ENCODE assay signal across 2 cellular contexts in genomic region chr6:583639-584038, GRCh38.
TF ChIP-seq lines count a peak whose summit lies in the region.

No MANE protein-coding gene starts in this region.

TF ChIP-seq in GM23338, 12 proteins besides CTCF, POLR2A, EP300 and RAD21 (continued from another document):
- TF ChIP-seq ETS1 (IDR thresholded peaks at IDR 0.05) (no peak), EZH2phosphoT487 (IDR thresholded peaks at IDR 0.05; ENCODE audit: unreplicated experiment) (no peak), CREB1 (CRISPR knock-in tag; IDR thresholded peaks at IDR 0.05; ENCODE audit: low read depth) (no peak), ZNF114 (CRISPR knock-in tag; IDR thresholded peaks at IDR 0.05) (no peak), ZNF331 (CRISPR knock-in tag; IDR thresholded peaks at IDR 0.05; ENCODE audit: low read depth) (no peak), EZH2 (IDR thresholded peaks at IDR 0.05; ENCODE audit: low read depth, unreplicated experiment) (no peak), REST (IDR thresholded peaks at IDR 0.05; ENCODE audit: unreplicated experiment) (no peak), ZNF462 (CRISPR knock-in tag; IDR thresholded peaks at IDR 0.05) (no peak), NANOG (IDR thresholded peaks at IDR 0.05; ENCODE audit: borderline replicate concordance) (no peak), STAT1 (IDR thresholded peaks at IDR 0.05; ENCODE audit: unreplicated experiment) (no peak), JUNB (IDR thresholded peaks at IDR 0.05; ENCODE audit: unreplicated experiment) (no peak)

TF ChIP-seq in IMR-90, 13 proteins besides CTCF, POLR2A, EP300 and RAD21 (continued from another document):
- no peak for TF ChIP-seq BHLHE40 (IDR thresholded peaks at IDR 0.05; ENCODE audit: low read depth, low read length)
- no peak for TF ChIP-seq RFX5 (IDR thresholded peaks at IDR 0.05; ENCODE audit: low read depth, low read length)
- no peak for TF ChIP-seq MXI1 (IDR thresholded peaks at IDR 0.05; ENCODE audit: borderline replicate concordance, low read depth, low read length)
- TF ChIP-seq MAZ (IDR thresholded peaks at IDR 0.05; ENCODE audit: borderline replicate concordance, low read depth, low read length), result no peak
- TF ChIP-seq CHD1 (IDR thresholded peaks at IDR 0.05; ENCODE audit: low read depth, low read length), result no peak
- TF ChIP-seq ELK1 (IDR thresholded peaks at IDR 0.05; ENCODE audit: borderline replicate concordance, low read depth, low read length), result no peak
- TF ChIP-seq FOS (IDR thresholded peaks at IDR 0.05; ENCODE audit: low read depth, low read length), result no peak
- TF ChIP-seq SMC3 (IDR thresholded peaks at IDR 0.05; ENCODE audit: low read depth, low read length), result no peak
